ENCODE assay signal across 11 cellular contexts in genomic region chr10:649798-650690, GRCh38. TPM values are rescaled to one million over a fixed set of nuclear protein-coding genes. Genes with fewer than 3 reads are reported as not detected.
DNase-seq lines count a peak whose midpoint lies in the region; ATAC-seq, FAIRE-seq and TF ChIP-seq lines count a peak whose summit lies in the region.
"Had no signal": no experiment of that assay in that cellular context is flagged by ENCODE, and none has a peak within 500 bp of the region (broad histone marks: within the 10 kb centered on the region; RNA-seq: fewer than 3 reads in every experiment).

No MANE protein-coding gene starts in this region.

- H3K9ac ChIP-seq in colonic mucosa (ENCODE audit: low read depth in 2 of 2, low read length in 2 of 2): peak overlapping the region; percentile 75 to 84

- H3K36me3 ChIP-seq in colonic mucosa (no peaks in the 10 kb centered on the region), upper lobe of left lung (no peaks in the 10 kb centered on the region)

- H3K27me3 ChIP-seq in colonic mucosa: no peaks in the 10 kb centered on the region
- no peaks in the 10 kb centered on the region for H3K27me3 ChIP-seq in upper lobe of left lung

- no peak for TF ChIP-seq POLR2A in upper lobe of left lung (IDR thresholded peaks at IDR 0.05)

- peak overlapping the region; percentile 26 for H3K4me3 ChIP-seq in colonic mucosa
- H3K4me3 ChIP-seq in upper lobe of left lung: peak overlapping the region in 2 of 4 donors; percentile 8 to 10

- peak in 1 of 4 donors; percentile 13 for TF ChIP-seq EP300 in upper lobe of left lung (IDR thresholded peaks at IDR 0.05)

- 51 to 64% methylated on average over 21 to 32 of the region's 33 CpGs for WGBS in upper lobe of left lung, 2 donors

- TF ChIP-seq CTCF in colonic mucosa (IDR thresholded peaks at IDR 0.05): no peak
- TF ChIP-seq CTCF in upper lobe of left lung (IDR thresholded peaks at IDR 0.05): no peak

- DNase-seq in DMS153 (lab: John Stamatoyannopoulos, UW) (peak; percentile 66), DMS153 treated with DMSO at 0.1 percent for 48 hours (lab: John Stamatoyannopoulos, UW; ENCODE audit: unreplicated experiment) (no peak), colonic mucosa (peak; percentile 85), lung microvascular endothelial cell (ENCODE audit: low read depth in 2 of 2) (peak; percentile 19 to 87), upper lobe of left lung (no peak), hippocampal formation (lab: John Stamatoyannopoulos, UW) (no peak), RCC 7860 (ENCODE audit: low spot score) (no peak)
- DNase-seq in activated naive CD4-positive, alpha-beta T cell treated with anti-CD3 and anti-CD28 coated beads, Interleukin-2, amount 50 U/mL, for 16 hours: no peak
- DNase-seq: activated CD8-positive, alpha-beta memory T cell treated with anti-CD3 and anti-CD28 coated beads, Interleukin-2, amount 10 ng/mL, durations not matched to agents 7 days and 5 days; HCEC 1CT; naive B cell had no signal

- intact Hi-C loops in colonic mucosa (cut with DNase I): no loop called here

- peak overlapping the region; percentile 97 for H3K27ac ChIP-seq in colonic mucosa
- H3K27ac ChIP-seq in upper lobe of left lung: no peak overlapping the region

- H3K4me1 ChIP-seq in colonic mucosa (no peaks in the 10 kb centered on the region), upper lobe of left lung (peaks cover 0 to 22% (median 13%) of the 10 kb centered on the region in 4 donors)

- ATAC-seq in upper lobe of left lung (ENCODE audit: low FRiP score in 2 of 2): peak; percentile 17 to 50
- ATAC-seq: activated CD8-positive, alpha-beta memory T cell treated with anti-CD3 and anti-CD28 coated beads, Interleukin-2, amount 10 ng/mL, durations not matched to agents 7 days and 5 days had no signal

- FAIRE-seq in RCC 7860 (lab: Jason Lieb, UNC): no peak

- no peaks in the 10 kb centered on the region for H3K9me3 ChIP-seq in colonic mucosa
- peaks cover 2 to 3% (median 2%) of the 10 kb centered on the region in 4 donors for H3K9me3 ChIP-seq in upper lobe of left lung

RNA-seq across cellular contexts. Expression of gene DIP2C, which starts 39.4 kb away (rescaled TPM):
- total RNA-seq in colonic mucosa (10 to 100 TPM in 1 of 2 donors, 1 to 10 TPM in 1; 7.6 to 11.2 TPM), lung microvascular endothelial cell (4.8 and 8.7 TPM in 2 replicates), upper lobe of left lung (10 to 100 TPM; 11.6 to 32.5 (median 14.7) TPM)

Comparison
In these comparisons a context has a peak if more than half of its experiments do, and no peak if none do; other contexts are left out.
1. DNase-seq: peak in DMS153 (single experiment), colonic mucosa (single experiment) and lung microvascular endothelial cell (2 of 2); none in DMS153 treated with DMSO at 0.1 percent for 48 hours (single experiment), upper lobe of left lung (0 of 2), hippocampal formation (0 of 2), RCC 7860 (single experiment) and activated naive CD4-positive, alpha-beta T cell treated with anti-CD3 and anti-CD28 coated beads, Interleukin-2, amount 50 U/mL, for 16 hours (single experiment).